Comparison of ENCODE assay signal across 21 cellular contexts in the genomic region with DNA sequence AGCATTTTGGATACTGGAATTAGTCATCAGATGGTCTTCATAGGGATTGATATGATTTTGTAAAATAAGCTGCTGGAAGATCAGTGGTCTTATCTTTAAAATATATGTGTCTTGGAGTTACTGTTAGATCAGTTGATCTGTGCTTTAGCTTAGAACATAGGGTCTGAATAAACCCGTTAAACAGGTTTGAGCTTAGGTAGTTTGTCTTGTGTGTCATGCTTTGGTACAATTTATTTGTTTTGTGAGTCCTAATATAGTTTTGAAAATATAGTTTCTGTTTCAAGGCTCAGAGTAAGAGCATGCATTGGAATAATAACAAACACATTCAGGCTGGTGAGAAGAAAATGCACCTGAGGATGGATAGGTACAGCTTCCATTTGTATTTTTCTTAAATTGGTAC.
"Had no signal": no experiment of that assay in that cellular context is flagged by ENCODE, and none has a peak within 500 bp of the region (broad histone marks: within the 10 kb centered on the region; RNA-seq: fewer than 3 reads in every experiment).

No MANE protein-coding gene starts in this region.

- H3K36me3 Mint-ChIP-seq: stimulated activated naive B cell treated with anti-CD40 and anti-IgM and Interleukin-4, amounts not matched to agents 10 μg/mL and 1 μg/mL and 100 μg/mL, for 72 hours had no signal

- ATAC-seq: activated T-cell treated with anti-CD3 and anti-CD28 coated beads, Interleukin-2, amount 50 U/mL, for 4 hours; body of pancreas; gastrocnemius medialis; left lung; stimulated activated naive B cell treated with anti-CD40 and anti-IgM and Interleukin-4, amounts not matched to agents 10 μg/mL and 1 μg/mL and 100 μg/mL, for 72 hours had no signal

- H3K4me1 Mint-ChIP-seq: nephron progenitor cell; stimulated activated naive B cell treated with anti-CD40 and anti-IgM and Interleukin-4, amounts not matched to agents 10 μg/mL and 1 μg/mL and 100 μg/mL, for 72 hours had no signal

- H3K27me3 Mint-ChIP-seq: stimulated activated naive B cell treated with anti-CD40 and anti-IgM and Interleukin-4, amounts not matched to agents 10 μg/mL and 1 μg/mL and 100 μg/mL, for 72 hours had no signal

- H3K9me3 ChIP-seq: gastrocnemius medialis, thyroid gland had no signal

- H3K27me3 ChIP-seq: body of pancreas, dorsolateral prefrontal cortex, gastrocnemius medialis, left lung, sigmoid colon, spleen, thyroid gland had no signal

- H3K27ac Mint-ChIP-seq: activated naive CD4-positive, alpha-beta T cell treated with anti-CD3 and anti-CD28 coated beads for 36 hours; nephron progenitor cell; stimulated activated naive B cell treated with anti-CD40 and anti-IgM and Interleukin-4, amounts not matched to agents 10 μg/mL and 1 μg/mL and 100 μg/mL, for 72 hours had no signal

- H3K27ac ChIP-seq: body of pancreas, dorsolateral prefrontal cortex, gastrocnemius medialis, left lung, sigmoid colon, spleen, thyroid gland had no signal

- H3K4me3 Mint-ChIP-seq: activated naive CD4-positive, alpha-beta T cell treated with anti-CD3 and anti-CD28 coated beads for 36 hours; activated T-cell treated with anti-CD3 and anti-CD28 coated beads, Interleukin-2, amount 50 U/mL, for 4 hours; nephron progenitor cell; stimulated activated naive B cell treated with anti-CD40 and anti-IgM and Interleukin-4, amounts not matched to agents 10 μg/mL and 1 μg/mL and 100 μg/mL, for 72 hours had no signal

- H3K4me3 ChIP-seq: body of pancreas, dorsolateral prefrontal cortex, gastrocnemius medialis, left lung, sigmoid colon, spleen, thyroid gland had no signal

- DNase-seq: activated CD4-positive, alpha-beta T cell treated with anti-CD3 and anti-CD28 coated beads, Interleukin-2, amount 50 U/mL, for 1 hour; activated CD4-positive, CD25-positive, alpha-beta regulatory T cell treated with anti-CD3 and anti-CD28 coated beads, Interleukin-2, amount 50 U/mL, for 72 hours; activated CD8-positive, alpha-beta memory T cell treated with anti-CD3 and anti-CD28 coated beads, Interleukin-2, amount 50 U/mL, for 4 hours; activated naive CD4-positive, alpha-beta T cell treated with anti-CD3 and anti-CD28 coated beads for 36 hours; activated T-cell treated with anti-CD3 and anti-CD28 coated beads, Interleukin-2, amount 50 U/mL, for 4 hours; body of pancreas; central memory CD4-positive, alpha-beta T cell; dorsolateral prefrontal cortex; erythroblast; gastrocnemius medialis; head of caudate nucleus; kidney; left lung; midbrain; nephron progenitor cell; nucleus accumbens; sigmoid colon; spleen; stimulated activated naive B cell treated with anti-CD40 and anti-IgM and Interleukin-4, amounts not matched to agents 10 μg/mL and 1 μg/mL and 100 μg/mL, for 72 hours; T1000; thyroid gland had no signal

- H3K4me1 ChIP-seq: body of pancreas, gastrocnemius medialis, left lung, sigmoid colon, spleen, thyroid gland had no signal

- H3K36me3 ChIP-seq: gastrocnemius medialis, left lung, sigmoid colon, spleen, thyroid gland had no signal
